7 cellular contexts compared by ENCODE assay signal in the genomic region with DNA sequence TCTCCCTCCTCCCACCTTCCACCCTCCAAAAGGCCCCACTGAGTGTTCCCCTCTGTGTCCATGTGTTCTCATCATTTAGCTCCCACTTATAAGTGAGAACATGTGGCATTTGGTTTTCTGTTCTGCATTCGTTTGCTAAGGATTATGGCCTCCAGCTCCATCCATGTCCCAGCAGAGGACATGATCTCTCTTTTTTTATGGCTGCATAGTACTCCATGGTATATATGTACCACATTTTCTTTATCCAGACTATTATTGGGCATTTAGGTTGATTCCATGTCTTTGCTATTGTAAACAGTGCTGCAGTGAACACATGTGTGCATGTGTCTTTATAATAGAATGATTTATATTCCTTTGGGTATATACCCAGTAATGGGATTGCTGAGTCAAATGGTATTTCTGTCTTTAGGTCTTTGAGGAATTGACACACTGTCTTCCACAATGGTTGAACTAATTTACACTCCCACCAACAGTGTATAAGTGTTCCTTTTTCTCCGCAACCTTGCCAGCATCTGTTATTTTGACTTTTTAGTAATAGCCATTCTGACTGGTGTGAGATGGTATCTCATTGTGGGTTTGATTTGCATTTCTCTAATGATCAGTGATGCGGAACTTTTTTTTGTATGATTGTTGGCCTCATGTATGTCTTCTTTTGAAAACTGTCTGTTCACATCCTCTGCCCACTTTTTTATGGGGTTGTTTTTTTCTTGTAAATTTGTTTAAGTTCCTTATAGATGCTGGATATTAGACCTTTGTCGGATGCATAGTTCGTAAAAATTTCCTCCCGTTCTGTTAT.
DNase-seq lines count a peak whose midpoint lies in the region; ATAC-seq and TF ChIP-seq lines count a peak whose summit lies in the region.
"Not testable (repeated sequence)": the region's sequence is repeated elsewhere in the genome, so short reads cannot be mapped to it uniquely, and the experiment has no call there.

No MANE protein-coding gene starts in this region.

- DNase-seq in CD4-positive, alpha-beta T cell; progenitor cell of endocrine pancreas (ENCODE audit: low spot score, unreplicated experiment): not testable (repeated sequence)
- DNase-seq in NAMALWA (ENCODE audit: low spot score) (peak; percentile 17), naive B cell (peak; percentile 31)

- POLR2A ChIA-PET in CD4-positive, alpha-beta T cell (lab: Charles Lee) = not testable (repeated sequence)

- intact Hi-C loops in CD4-positive, alpha-beta T cell (cut with DNase I, micrococcal nuclease) = not testable (repeated sequence)

- peak overlapping the region; percentile 31 for H3K27ac Mint-ChIP-seq in CD4-positive, alpha-beta T cell
- H3K27ac Mint-ChIP-seq in brain (peak overlapping the region in 3 of 5 experiments; percentile 20 to 75 (median 49)), naive B cell (peak overlapping the region in 5 of 6 donors; percentile 21 to 97 (median 66)), progenitor cell of endocrine pancreas (peak overlapping the region; percentile 57)

- H3K27me3 Mint-ChIP-seq in CD4-positive, alpha-beta T cell; brain; naive B cell; progenitor cell of endocrine pancreas: not testable (repeated sequence)

- H3K4me1 Mint-ChIP-seq in CD4-positive, alpha-beta T cell (ENCODE audit: low read depth) = peaks cover 76% of the 10 kb centered on the region
- H3K4me1 Mint-ChIP-seq in brain (peaks cover 78% of the 10 kb centered on the region), naive B cell (peaks cover 61 to 97% (median 94%) of the 10 kb centered on the region in 3 donors)
- not testable (repeated sequence) for H3K4me1 Mint-ChIP-seq in progenitor cell of endocrine pancreas (ENCODE audit: low read depth)

- CTCF ChIA-PET in CD4-positive, alpha-beta T cell (lab: Charles Lee) = not testable (repeated sequence)

- H3K27me3 ChIP-seq in CD4-positive, alpha-beta T cell (ENCODE audit: control insufficient read depth, insufficient read depth, low read length) = not testable (repeated sequence)

- H3K9me3 ChIP-seq in CD4-positive, alpha-beta T cell (ENCODE audit: control insufficient read depth, low read length) = not testable (repeated sequence)

- ATAC-seq in CD4-positive, alpha-beta T cell (ENCODE audit: poor library complexity); SK-N-SH treated with all-trans-retinoic acid at 6 μM for 48 hours; naive B cell (ENCODE audit: low read depth in 2 of 2): not testable (repeated sequence)
- peak; percentile 37 for ATAC-seq in GM19468 (IDR thresholded peaks at IDR 0.05; ENCODE audit: extremely low read depth, unreplicated experiment)

- H3K4me3 Mint-ChIP-seq in CD4-positive, alpha-beta T cell; progenitor cell of endocrine pancreas (ENCODE audit: low read depth): not testable (repeated sequence)
- H3K4me3 Mint-ChIP-seq in brain (peak overlapping the region in 1 of 5 experiments; percentile 21), naive B cell (peak overlapping the region in 6 of 8 donors; percentile 5 to 62 (median 22))

- TF ChIP-seq CTCF in CD4-positive, alpha-beta T cell (IDR thresholded peaks at IDR 0.05); brain (conservative IDR thresholded peaks at IDR 0.05); progenitor cell of endocrine pancreas (IDR thresholded peaks at IDR 0.05; ENCODE audit: unreplicated experiment): not testable (repeated sequence)

- H3K27ac ChIP-seq in CD4-positive, alpha-beta T cell (ENCODE audit: low read depth, low read length) = not testable (repeated sequence)

- H3K36me3 Mint-ChIP-seq in CD4-positive, alpha-beta T cell (ENCODE audit: low read depth); brain; naive B cell; progenitor cell of endocrine pancreas (ENCODE audit: insufficient read depth): not testable (repeated sequence)

- H3K9me3 Mint-ChIP-seq in CD4-positive, alpha-beta T cell; brain; naive B cell; progenitor cell of endocrine pancreas (ENCODE audit: low read depth): not testable (repeated sequence)

TF ChIP-seq in SK-N-SH treated with all-trans-retinoic acid at 6 μM for 48 hours, 23 proteins besides CTCF, POLR2A, EP300 and RAD21:
- TF ChIP-seq ZNF8 (CRISPR knock-in tag; IDR thresholded peaks at IDR 0.05) = peak; percentile 64; the same call in 1 of the 2 replicates
